ENCODE assay signal across 1 cellular context in genomic region chr14:88075298-88075981, GRCh38.
TF ChIP-seq lines count a peak whose summit lies in the region.

No MANE protein-coding gene starts in this region.

TF ChIP-seq in WTC11, 78 proteins besides CTCF, POLR2A, EP300 and RAD21 (continued from another document):
- no peak for TF ChIP-seq USF2 (CRISPR knock-in tag; IDR thresholded peaks at IDR 0.05)
- no peak for TF ChIP-seq HMGXB4 (CRISPR knock-in tag; IDR thresholded peaks at IDR 0.05)
- no peak for TF ChIP-seq ERG (CRISPR knock-in tag; IDR thresholded peaks at IDR 0.05)
- no peak for TF ChIP-seq ZNF232 (CRISPR knock-in tag; IDR thresholded peaks at IDR 0.05)
- TF ChIP-seq MLX (CRISPR knock-in tag; IDR thresholded peaks at IDR 0.05), result no peak
- TF ChIP-seq ZNF425 (CRISPR knock-in tag; conservative IDR thresholded peaks at IDR 0.05), result no peak
- TF ChIP-seq ESRRA (CRISPR knock-in tag; IDR thresholded peaks at IDR 0.05; ENCODE audit: borderline replicate concordance), result no peak
- TF ChIP-seq ZNF281 (CRISPR knock-in tag; IDR thresholded peaks at IDR 0.05), result no peak
- no peak for TF ChIP-seq PRRX2 (CRISPR knock-in tag; IDR thresholded peaks at IDR 0.05)
- TF ChIP-seq NR2C2 (CRISPR knock-in tag; IDR thresholded peaks at IDR 0.05), result no peak
- no peak for TF ChIP-seq ZMAT4 (CRISPR knock-in tag; IDR thresholded peaks at IDR 0.05)
- TF ChIP-seq SP1 (CRISPR knock-in tag; conservative IDR thresholded peaks at IDR 0.05), result no peak
- TF ChIP-seq ZNF138 (CRISPR knock-in tag; conservative IDR thresholded peaks at IDR 0.05), result no peak
- TF ChIP-seq HMGA2 (CRISPR knock-in tag; IDR thresholded peaks at IDR 0.05), result no peak
- TF ChIP-seq ZNF396 (CRISPR knock-in tag; IDR thresholded peaks at IDR 0.05; ENCODE audit: borderline replicate concordance), result no peak
TF ChIP-seq in WTC11: peak in this region for 0.
